In the genomic region with DNA sequence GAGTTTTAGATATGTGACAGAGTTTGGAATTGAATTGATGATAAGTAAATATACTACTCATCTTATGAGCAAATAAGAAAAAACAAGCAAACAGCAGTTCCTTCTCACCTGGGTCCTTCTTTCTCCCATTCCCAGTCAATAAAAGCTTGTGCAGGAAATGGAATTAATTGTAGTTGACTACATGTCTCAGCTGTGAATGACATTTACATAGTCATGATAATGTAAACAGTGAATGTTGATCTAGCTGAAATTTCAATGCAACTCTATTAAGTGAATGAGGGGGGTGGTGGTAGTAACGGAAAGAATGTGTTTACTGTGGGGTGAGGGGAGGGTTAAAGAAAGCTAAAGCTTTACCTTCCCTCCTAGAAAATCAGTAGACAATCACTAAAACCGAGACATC, we compare ENCODE assay signal across 15 cellular contexts.
DNase-seq lines count a peak whose midpoint lies in the region; ATAC-seq and TF ChIP-seq lines count a peak whose summit lies in the region.
"Had no signal": no experiment of that assay in that cellular context is flagged by ENCODE, and none has a peak within 500 bp of the region (broad histone marks: within the 10 kb centered on the region; RNA-seq: fewer than 3 reads in every experiment).

No MANE protein-coding gene starts in this region.

- H3K9me3 ChIP-seq in OCI-LY3 (ENCODE audit: insufficient read depth, low read length): no peaks in the 10 kb centered on the region
- H3K9me3 ChIP-seq: colonic mucosa, esophagus muscularis mucosa, HAP-1, heart left ventricle had no signal

- H3K36me3 ChIP-seq in OCI-LY3 (replicated peaks; ENCODE audit: low read depth, low read length): no peaks in the 10 kb centered on the region
- H3K36me3 ChIP-seq: colonic mucosa, esophagus muscularis mucosa, HAP-1, heart left ventricle had no signal

- peak overlapping the region; percentile 61 for H3K9ac ChIP-seq in OCI-LY3 (ENCODE audit: low read length)

- DNase-seq in COR-L47 (lab: John Stamatoyannopoulos, UW) (peak; percentile 84), LNCaP clone FGC (ENCODE audit: low read depth) (peak; percentile 68), 8988T (no peak), NK-92 (lab: John Stamatoyannopoulos, UW; ENCODE audit: unreplicated experiment) (no peak)
- DNase-seq: activated B cell treated with CpG ODN at 0.5 μM for 24 hours, colonic mucosa, EL, heart left ventricle, NCI-H1694, posterior cingulate gyrus had no signal

- peak overlapping the region; percentile 73 for H3K4me2 ChIP-seq in OCI-LY3 (ENCODE audit: low read length)

- H3K4me1 ChIP-seq in OCI-LY3 (ENCODE audit: low read length): peaks cover 45% of the 10 kb centered on the region
- H3K4me1 ChIP-seq: colonic mucosa, esophagus muscularis mucosa, HAP-1 had no signal

- H3K4me3 ChIP-seq in LNCaP clone FGC (ENCODE audit: low read depth, low read length) (no peak overlapping the region), OCI-LY3 (ENCODE audit: low read length) (peak overlapping the region; percentile 60)
- H3K4me3 ChIP-seq: colonic mucosa, esophagus muscularis mucosa, HAP-1, heart left ventricle had no signal

- H3K27ac ChIP-seq in OCI-LY3 (ENCODE audit: low read length): peak overlapping the region; percentile 48
- H3K27ac ChIP-seq: colonic mucosa, esophagus muscularis mucosa, heart left ventricle had no signal

- TF ChIP-seq CTCF in LNCaP clone FGC (IDR thresholded peaks at IDR 0.05; ENCODE audit: control insufficient read depth, extremely low read depth, insufficient read depth) (no peak), OCI-LY3 (IDR thresholded peaks at IDR 0.05; ENCODE audit: low read depth, low read length) (no peak)

- H3K79me2 ChIP-seq in OCI-LY3 (ENCODE audit: low read length): no peaks in the 10 kb centered on the region

- 0 out of 2 replicates have a peak overlapping the region, but pooled peaks have one; percentile 71 for H2AFZ ChIP-seq in OCI-LY3 (ENCODE audit: low read depth, low read length)

- no peaks in the 10 kb centered on the region for H3K27me3 ChIP-seq in OCI-LY3 (ENCODE audit: low read depth, low read length)
- H3K27me3 ChIP-seq: colonic mucosa, esophagus muscularis mucosa, heart left ventricle had no signal

- ATAC-seq in esophagus mucosa (peak; percentile 10), GM18519 (IDR thresholded peaks at IDR 0.05; ENCODE audit: low FRiP score, unreplicated experiment) (no peak)
- ATAC-seq: heart left ventricle had no signal

- H4K20me1 ChIP-seq in OCI-LY3 (ENCODE audit: insufficient read depth, low read length): no peaks in the 10 kb centered on the region

Comparison
In these comparisons a context has a peak if more than half of its experiments do, and no peak if none do; other contexts are left out.
1. DNase-seq: peak in COR-L47 (single experiment) and LNCaP clone FGC (single experiment); none in 8988T (single experiment) and NK-92 (single experiment).